Comparison of ENCODE assay signal across 8 cellular contexts in the genomic region with DNA sequence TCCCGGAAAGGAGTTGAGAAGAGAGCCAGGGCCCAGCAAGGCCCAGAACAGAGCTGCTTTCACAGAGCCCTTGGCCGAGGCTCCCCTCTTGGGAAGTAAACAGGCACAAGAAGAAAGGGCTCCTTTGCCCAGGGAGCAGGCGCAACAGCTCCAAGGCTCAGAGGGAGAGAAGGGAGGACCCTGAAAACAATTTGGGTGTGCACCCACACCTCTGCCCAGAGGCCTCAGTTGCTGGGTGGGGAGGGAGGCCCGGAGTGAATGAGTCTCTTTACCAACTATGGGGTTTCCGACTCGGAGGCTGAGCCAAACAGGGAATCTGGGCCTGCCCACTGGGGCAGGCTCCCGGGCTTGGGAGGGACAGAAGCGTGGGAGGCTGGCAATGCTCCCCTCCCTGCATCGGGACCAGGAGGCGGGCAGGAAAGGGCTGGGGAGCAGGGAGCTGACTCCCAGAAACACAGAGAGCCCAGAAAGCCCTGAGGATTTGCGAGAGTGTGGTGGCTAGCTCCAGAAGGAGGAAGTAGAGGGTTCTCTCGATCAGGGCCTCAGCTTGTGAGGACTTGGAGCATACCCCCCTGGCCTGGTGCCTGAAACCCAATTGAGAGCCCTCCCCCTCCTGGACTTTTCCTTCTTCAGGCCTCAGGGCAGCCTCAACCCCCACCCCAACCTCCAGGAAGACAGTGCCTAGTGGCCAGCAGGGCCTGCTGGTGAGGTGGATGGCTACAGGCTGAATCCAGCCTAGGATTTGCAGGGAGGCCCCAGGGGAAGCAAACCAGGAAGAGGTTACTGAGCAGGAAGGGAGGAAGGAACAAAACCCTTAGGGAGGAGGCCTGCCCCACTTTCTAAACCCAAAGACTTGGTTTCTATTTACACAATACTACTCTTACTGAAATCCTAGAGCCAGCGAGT. TPM values are rescaled to one million over a fixed set of nuclear protein-coding genes. Genes with fewer than 3 reads are reported as not detected.
DNase-seq lines count a peak whose midpoint lies in the region; ATAC-seq and TF ChIP-seq lines count a peak whose summit lies in the region.

No MANE protein-coding gene starts in this region.

- TF ChIP-seq CTCF in ascending aorta (IDR thresholded peaks at IDR 0.05) (peak in 1 of 3 experiments; percentile 16), progenitor cell of endocrine pancreas (IDR thresholded peaks at IDR 0.05; ENCODE audit: unreplicated experiment) (no peak)

- 25% methylated on average over 13 of the region's 13 CpGs for WGBS in right cardiac atrium

- H3K4me3 ChIP-seq in ascending aorta: peak overlapping the region in 1 of 2 donors; percentile 15
- H3K4me3 ChIP-seq in right cardiac atrium (ENCODE audit: low read length): no peak overlapping the region

- no peaks in the 10 kb centered on the region for H3K4me1 Mint-ChIP-seq in progenitor cell of endocrine pancreas (ENCODE audit: low read depth)

- H3K27ac ChIP-seq in ascending aorta (peak overlapping the region; percentile 86 to 89), right cardiac atrium (ENCODE audit: low read length) (peak overlapping the region; percentile 95)

- peaks cover 18% of the 10 kb centered on the region for H3K27me3 Mint-ChIP-seq in progenitor cell of endocrine pancreas

- intact Hi-C loops in ascending aorta (cut with DNase I) (loop anchor here (1.0 to 10.0 kb wide), 3 partner anchors 60 to 396 kb away; partner anchors contain the start of genes SLC29A3 and VSIR), right cardiac atrium (cut with DNase I) (no loop called here)

- H3K36me3 Mint-ChIP-seq in progenitor cell of endocrine pancreas (ENCODE audit: insufficient read depth): no peaks in the 10 kb centered on the region

- ATAC-seq in right cardiac atrium (peak; percentile 88 to 90), HG03039 (IDR thresholded peaks at IDR 0.05; ENCODE audit: unreplicated experiment) (no peak)

- no peaks in the 10 kb centered on the region for H3K36me3 ChIP-seq in ascending aorta

- no peaks in the 10 kb centered on the region for H3K9me3 ChIP-seq in ascending aorta
- no peaks in the 10 kb centered on the region for H3K9me3 ChIP-seq in right cardiac atrium (ENCODE audit: control insufficient read depth, low read length)

- H3K27me3 ChIP-seq in ascending aorta: no peaks in the 10 kb centered on the region
- H3K27me3 ChIP-seq in right cardiac atrium (ENCODE audit: control insufficient read depth, insufficient read depth): no peaks in the 10 kb centered on the region

- H3K9me3 Mint-ChIP-seq in progenitor cell of endocrine pancreas (ENCODE audit: low read depth): no peaks in the 10 kb centered on the region

- no peak overlapping the region for H3K4me3 Mint-ChIP-seq in progenitor cell of endocrine pancreas (ENCODE audit: low read depth)

- DNase-seq in COLO829 (ENCODE audit: low spot score): peak; percentile 35
- peak; percentile 86 for DNase-seq in NOMO-1 treated with dmso at 0.1 percent for 144 hours (lab: John Stamatoyannopoulos, UW; ENCODE audit: unreplicated experiment)
- peak; percentile 51 to 94 for DNase-seq in ascending aorta (ENCODE audit: low spot score in 2 of 2)
- peak; percentile 95 to 97 (median 96) for DNase-seq in right cardiac atrium
- peak; percentile 91 for DNase-seq in putamen (ENCODE audit: low spot score)
- no peak for DNase-seq in NCI-H2196 (lab: John Stamatoyannopoulos, UW; ENCODE audit: unreplicated experiment)
- no peak for DNase-seq in progenitor cell of endocrine pancreas (ENCODE audit: low spot score, unreplicated experiment)

- H3K27ac Mint-ChIP-seq in progenitor cell of endocrine pancreas: no peak overlapping the region

- H3K4me1 ChIP-seq in ascending aorta (peaks cover 22 to 42% of the 10 kb centered on the region in 2 donors), right cardiac atrium (ENCODE audit: control insufficient read depth, insufficient read depth, low read length) (peaks cover 26% of the 10 kb centered on the region)

RNA-seq across cellular contexts. Expression of gene C10orf105, which starts 6.2 kb away (rescaled TPM):
- total RNA-seq in ascending aorta (not detected), right cardiac atrium (under 1 TPM in 3 of 4 donors, not detected in 1; 0.14 to 0.36 (median 0.24) TPM), progenitor cell of endocrine pancreas (0.07 TPM in 1 of 2 replicates, not detected in the other)
- polyA plus RNA-seq in right cardiac atrium: 0.09 TPM

RNA-seq across cellular contexts. Expression of gene VSIR, which starts 59.9 kb away (rescaled TPM):
- total RNA-seq in ascending aorta: 193 TPM
- 10 to 100 TPM; 29.3 to 55.1 (median 34.4) TPM for total RNA-seq in right cardiac atrium
- polyA plus RNA-seq in right cardiac atrium: 36.8 TPM
- total RNA-seq in progenitor cell of endocrine pancreas: 2.6 and 3.6 TPM in 2 replicates

Comparison
In these comparisons a context has a peak if more than half of its experiments do, and no peak if none do; other contexts are left out.
1. DNase-seq: peak in COLO829 (single experiment), NOMO-1 treated with dmso at 0.1 percent for 144 hours (single experiment), ascending aorta (2 of 2), right cardiac atrium (3 of 3) and putamen (single experiment); none in NCI-H2196 (single experiment) and progenitor cell of endocrine pancreas (single experiment).